ENCODE assay signal across 8 cellular contexts in genomic region chr17:38667099-38667786, GRCh38.
DNase-seq lines count a peak whose midpoint lies in the region; ATAC-seq and TF ChIP-seq lines count a peak whose summit lies in the region.

No MANE protein-coding gene starts in this region.

- TF ChIP-seq CTCF in DOHH2 (IDR thresholded peaks at IDR 0.05; ENCODE audit: low read depth, low read length, poor library complexity, severe bottlenecking) (peak; percentile 99), Loucy (conservative IDR thresholded peaks at IDR 0.05; ENCODE audit: low read length) (peak; percentile 99), RWPE2 (IDR thresholded peaks at IDR 0.05; ENCODE audit: poor library complexity, severe bottlenecking) (peak; percentile 99), parathyroid adenoma (IDR thresholded peaks at IDR 0.05) (peak; percentile 99)

- CTCF ChIA-PET in activated naive CD4-positive, alpha-beta T cell treated with anti-CD3 and anti-CD28 coated beads, Interleukin-2, amount 10 ng/mL, durations not matched to agents 7 days and 5 days (lab: Charles Lee), result interaction anchor here (0.6 to 12.6 kb wide), 26 partner anchors 9 to 568 kb away, joined by 3 to 154 read pairs (median 4); partner anchors contain the start of gene SRCIN1

- H3K9ac ChIP-seq in Loucy (ENCODE audit: low read depth, low read length, poor library complexity, severe bottlenecking), result no peak overlapping the region
- H3K9ac ChIP-seq in parathyroid adenoma, result no peak overlapping the region

- H3K9me3 ChIP-seq in DOHH2 (ENCODE audit: control insufficient read depth, insufficient read depth, low read length), result no peaks in the 10 kb centered on the region
- H3K9me3 ChIP-seq in Loucy (ENCODE audit: insufficient read depth, low read depth, low read length), result no peaks in the 10 kb centered on the region
- H3K9me3 ChIP-seq in RWPE2 (ENCODE audit: severe bottlenecking), result no peaks in the 10 kb centered on the region
- H3K9me3 ChIP-seq in parathyroid adenoma (ENCODE audit: control insufficient read depth, low read length), result no peaks in the 10 kb centered on the region

- H4K20me1 ChIP-seq in DOHH2 (ENCODE audit: control insufficient read depth, insufficient read depth, low read depth, low read length), result peaks cover 6% of the 10 kb centered on the region
- peaks cover 4% of the 10 kb centered on the region for H4K20me1 ChIP-seq in Loucy (ENCODE audit: insufficient read depth, low read length, poor library complexity, severe bottlenecking)

- peaks cover 15% of the 10 kb centered on the region for H3K4me1 Mint-ChIP-seq in activated naive CD4-positive, alpha-beta T cell treated with anti-CD3 and anti-CD28 coated beads, Interleukin-2, amount 10 ng/mL, durations not matched to agents 7 days and 5 days

- peaks cover 88% of the 10 kb centered on the region for H3K27me3 Mint-ChIP-seq in activated naive CD4-positive, alpha-beta T cell treated with anti-CD3 and anti-CD28 coated beads, Interleukin-2, amount 10 ng/mL, durations not matched to agents 7 days and 5 days

- no peak overlapping the region for H3K4me3 Mint-ChIP-seq in activated naive CD4-positive, alpha-beta T cell treated with anti-CD3 and anti-CD28 coated beads, Interleukin-2, amount 10 ng/mL, durations not matched to agents 7 days and 5 days

- H3K27ac Mint-ChIP-seq in activated naive CD4-positive, alpha-beta T cell treated with anti-CD3 and anti-CD28 coated beads, Interleukin-2, amount 10 ng/mL, durations not matched to agents 7 days and 5 days, result no peak overlapping the region

- H3F3A ChIP-seq in DOHH2 (ENCODE audit: control insufficient read depth, insufficient read depth) (no peaks in the 10 kb centered on the region; the same call in 1 of the 2 replicates), Loucy (ENCODE audit: low read depth) (no peaks in the 10 kb centered on the region)

- no peaks in the 10 kb centered on the region for H3K9me3 Mint-ChIP-seq in activated naive CD4-positive, alpha-beta T cell treated with anti-CD3 and anti-CD28 coated beads, Interleukin-2, amount 10 ng/mL, durations not matched to agents 7 days and 5 days

- H3K27me3 ChIP-seq in DOHH2 (ENCODE audit: control insufficient read depth, low read length) (peaks cover 23% of the 10 kb centered on the region), Loucy (ENCODE audit: insufficient read depth, low read length, poor library complexity, severe bottlenecking) (no peaks in the 10 kb centered on the region), RWPE2 (ENCODE audit: insufficient read depth, poor library complexity, severe bottlenecking) (no peaks in the 10 kb centered on the region), parathyroid adenoma (ENCODE audit: control insufficient read depth, insufficient read depth, low read length) (no peaks in the 10 kb centered on the region)

- H3K36me3 ChIP-seq in DOHH2 (ENCODE audit: control insufficient read depth, low read length) (no peaks in the 10 kb centered on the region), Loucy (ENCODE audit: insufficient read depth, low read length) (no peaks in the 10 kb centered on the region), RWPE2 (ENCODE audit: low read depth) (no peaks in the 10 kb centered on the region), parathyroid adenoma (ENCODE audit: control insufficient read depth, insufficient read depth, low read length) (no peaks in the 10 kb centered on the region)

- H3K4me3 ChIP-seq in DOHH2 (ENCODE audit: low read length) (no peak overlapping the region), Loucy (ENCODE audit: low read length, poor library complexity, severe bottlenecking) (no peak overlapping the region), RWPE2 (ENCODE audit: severe bottlenecking) (no peak overlapping the region), parathyroid adenoma (ENCODE audit: low read depth, low read length) (no peak overlapping the region)

- peaks cover 36% of the 10 kb centered on the region for H3K4me1 ChIP-seq in DOHH2 (ENCODE audit: control insufficient read depth, low read length)
- H3K4me1 ChIP-seq in Loucy (ENCODE audit: insufficient read depth, low read length, poor library complexity, severe bottlenecking), result peaks cover under 1% of the 10 kb centered on the region
- no peaks in the 10 kb centered on the region for H3K4me1 ChIP-seq in RWPE2 (ENCODE audit: insufficient read depth, poor library complexity, severe bottlenecking)
- no peaks in the 10 kb centered on the region for H3K4me1 ChIP-seq in parathyroid adenoma

- ATAC-seq in RWPE2 (ENCODE audit: low read depth) (peak; percentile 61), HG02938 (IDR thresholded peaks at IDR 0.05; ENCODE audit: unreplicated experiment) (no peak), HG02678 (IDR thresholded peaks at IDR 0.05; ENCODE audit: unreplicated experiment) (no peak)

- no peak for DNase-seq in RWPE2 (ENCODE audit: low spot score)
- DNase-seq in activated naive CD4-positive, alpha-beta T cell treated with anti-CD3 and anti-CD28 coated beads, Interleukin-2, amount 10 ng/mL, durations not matched to agents 7 days and 5 days, result peak; percentile 70
- peak; percentile 67 for DNase-seq in globus pallidus (ENCODE audit: low spot score)

- H3K4me2 ChIP-seq in DOHH2 (ENCODE audit: low read length), result no peak overlapping the region
- no peak overlapping the region for H3K4me2 ChIP-seq in Loucy (ENCODE audit: low read depth, low read length, poor library complexity, severe bottlenecking)
- H3K4me2 ChIP-seq in parathyroid adenoma (ENCODE audit: low read length), result no peak overlapping the region

- H3K9me2 ChIP-seq in DOHH2 (replicated peaks; ENCODE audit: control insufficient read depth, low read length), result no peaks in the 10 kb centered on the region
- H3K9me2 ChIP-seq in Loucy (replicated peaks; ENCODE audit: low read depth, low read length), result no peaks in the 10 kb centered on the region

- no peak overlapping the region for H2AFZ ChIP-seq in Loucy (ENCODE audit: low read length)
- H2AFZ ChIP-seq in parathyroid adenoma, result no peak overlapping the region

- no peaks in the 10 kb centered on the region for H3K36me3 Mint-ChIP-seq in activated naive CD4-positive, alpha-beta T cell treated with anti-CD3 and anti-CD28 coated beads, Interleukin-2, amount 10 ng/mL, durations not matched to agents 7 days and 5 days

- H3K79me2 ChIP-seq in DOHH2 (ENCODE audit: control insufficient read depth, low read length), result peaks cover 6% of the 10 kb centered on the region
- no peaks in the 10 kb centered on the region for H3K79me2 ChIP-seq in Loucy (ENCODE audit: insufficient read depth, low read length)
- no peaks in the 10 kb centered on the region for H3K79me2 ChIP-seq in parathyroid adenoma

- H3K27ac ChIP-seq in DOHH2 (ENCODE audit: low read depth, low read length), result no peak overlapping the region
- H3K27ac ChIP-seq in RWPE2 (ENCODE audit: poor library complexity, severe bottlenecking), result no peak overlapping the region
- H3K27ac ChIP-seq in parathyroid adenoma, result no peak overlapping the region
